In genomic region chr14:84749191-84749945, GRCh38 we compare ENCODE assay signal across 1 cellular context.
TF ChIP-seq lines count a peak whose summit lies in the region.

No MANE protein-coding gene starts in this region.

TF ChIP-seq in IMR-90, 13 proteins besides CTCF, POLR2A, EP300 and RAD21 (continued from another document):
- TF ChIP-seq USF2 (IDR thresholded peaks at IDR 0.05; ENCODE audit: low read depth, low read length) (no peak), MAFK (IDR thresholded peaks at IDR 0.05; ENCODE audit: low read depth, low read length) (no peak), RFX5 (IDR thresholded peaks at IDR 0.05; ENCODE audit: low read depth, low read length) (no peak)
TF ChIP-seq in IMR-90: peak in this region for 0.
